In the genomic region with DNA sequence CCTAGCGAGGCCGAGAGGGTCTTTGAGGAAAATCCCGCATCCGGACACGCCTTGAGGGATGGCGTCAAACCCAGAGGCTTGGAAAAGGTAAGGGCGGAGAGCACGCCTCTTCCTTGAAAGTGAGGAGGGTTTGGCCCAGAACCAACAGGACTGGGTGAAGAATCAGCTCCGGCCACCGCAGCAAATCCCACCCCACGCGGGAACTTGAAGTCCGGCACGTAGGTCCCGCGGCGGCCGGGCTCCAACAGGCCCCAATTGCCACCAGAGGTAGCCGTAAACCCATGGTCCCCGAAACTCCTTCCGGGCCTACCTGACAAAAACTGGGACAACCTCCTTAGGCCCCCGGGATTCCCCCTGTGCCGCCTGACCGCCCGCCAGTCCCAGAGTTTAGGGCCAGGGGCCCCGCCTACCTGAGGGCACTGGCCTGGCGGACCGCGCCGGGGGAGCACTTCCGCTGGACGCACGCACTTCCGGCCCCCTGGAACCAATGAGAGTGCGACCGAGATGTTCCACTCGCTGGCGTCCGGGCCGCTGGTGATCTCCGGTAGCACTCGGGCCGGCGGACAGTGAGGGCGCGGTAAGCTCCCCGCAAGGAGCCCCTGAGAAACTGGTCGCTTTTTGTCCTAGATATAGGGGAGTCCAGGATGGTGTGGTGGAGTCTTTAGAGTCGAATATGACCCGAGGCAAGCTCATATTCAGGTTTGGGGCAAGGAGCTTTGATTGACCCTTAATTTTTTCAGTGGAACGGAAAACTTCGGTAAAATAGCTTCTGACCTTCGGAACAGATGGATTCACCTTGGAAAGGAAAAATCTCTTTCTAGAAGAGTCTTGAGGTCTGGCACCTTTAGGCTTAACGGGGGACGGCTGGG, we compare ENCODE assay signal across 8 cellular contexts. TPM values are rescaled to one million over a fixed set of nuclear protein-coding genes. Genes with fewer than 3 reads are reported as not detected.
DNase-seq lines count a peak whose midpoint lies in the region; ATAC-seq, FAIRE-seq and TF ChIP-seq lines count a peak whose summit lies in the region.

A gene (minus strand): TSS at position 453 of the 869 bp plus-strand sequence. CDS start 6,772 bp downstream, outside the sequence.
A gene (plus strand): TSS at position 537 of the 869 bp plus-strand sequence. CDS start 28,599 bp downstream, outside the sequence.

- peaks cover 9% of the 10 kb centered on the region for H3K36me3 Mint-ChIP-seq in progenitor cell of endocrine pancreas (ENCODE audit: insufficient read depth)

- TF ChIP-seq CTCF in progenitor cell of endocrine pancreas (IDR thresholded peaks at IDR 0.05; ENCODE audit: unreplicated experiment), result no peak
- no peak for TF ChIP-seq CTCF in upper lobe of right lung (IDR thresholded peaks at IDR 0.05)

- intact Hi-C loops in left ventricle myocardium superior (cut with micrococcal nuclease), result no loop called here
- intact Hi-C loops in upper lobe of right lung (cut with DNase I), result loop anchor here (5.0 kb wide), 1 partner anchor 66 kb away; no protein-coding TSS in a partner anchor

- ATAC-seq in HG02840 (IDR thresholded peaks at IDR 0.05; ENCODE audit: low FRiP score, unreplicated experiment), result peak; percentile 82
- ATAC-seq in left ventricle myocardium superior, result peak; percentile 99
- peak; percentile 100 for ATAC-seq in upper lobe of right lung

- no peaks in the 10 kb centered on the region for H3K9me3 ChIP-seq in upper lobe of right lung

- peak; percentile 96 for TF ChIP-seq POLR2A in GM12892 (IDR thresholded peaks at IDR 0.05; ENCODE audit: low read depth, low read length)

- H3K27me3 ChIP-seq in upper lobe of right lung, result no peaks in the 10 kb centered on the region

- peak; percentile 95 for FAIRE-seq in GM12892 (lab: Jason Lieb, UNC)

- H3K4me3 Mint-ChIP-seq in progenitor cell of endocrine pancreas (ENCODE audit: low read depth), result peak within 1 kb of the TSS; percentile 98

- peak within 1 kb of the TSS; percentile 99 for H3K27ac Mint-ChIP-seq in progenitor cell of endocrine pancreas

- H3K4me1 ChIP-seq in upper lobe of right lung, result peaks cover 14% of the 10 kb centered on the region

- H3K27ac ChIP-seq in upper lobe of right lung, result peak within 1 kb of the TSS; percentile 88

- peaks cover 10% of the 10 kb centered on the region for H3K4me1 Mint-ChIP-seq in progenitor cell of endocrine pancreas (ENCODE audit: low read depth)

- peak; percentile 91 for DNase-seq in GM12892 (ENCODE audit: insufficient read length)
- peak; percentile 66 for DNase-seq in NCI-H146 (lab: John Stamatoyannopoulos, UW)
- DNase-seq in T-helper 1 cell, result peak; percentile 75 to 92 (median 79)
- peak; percentile 95 for DNase-seq in amniotic stem cell (lab: John Stamatoyannopoulos, UW)
- DNase-seq in left ventricle myocardium superior, result peak; percentile 95
- DNase-seq in progenitor cell of endocrine pancreas (ENCODE audit: low spot score, unreplicated experiment), result peak; percentile 82
- DNase-seq in upper lobe of right lung, result peak; percentile 96

- H3K36me3 ChIP-seq in upper lobe of right lung, result peaks cover 17% of the 10 kb centered on the region

- no peaks in the 10 kb centered on the region for H3K27me3 Mint-ChIP-seq in progenitor cell of endocrine pancreas

- peak within 1 kb of the TSS; percentile 76 for H3K4me3 ChIP-seq in upper lobe of right lung

- H3K9me3 Mint-ChIP-seq in progenitor cell of endocrine pancreas (ENCODE audit: low read depth), result no peaks in the 10 kb centered on the region

RNA-seq across cellular contexts. Expression of the first gene that starts in this region (rescaled TPM):
- 13.3 TPM for polyA plus RNA-seq in GM12892 (2012; ENCODE audit: missing spikeins)
- total RNA-seq in left ventricle myocardium superior (38.5 TPM), progenitor cell of endocrine pancreas (32.9 and 37.0 TPM in 2 replicates), upper lobe of right lung (29.1 TPM)

RNA-seq across cellular contexts. Expression of the second gene that starts in this region (rescaled TPM):
- 8.9 TPM for polyA plus RNA-seq in GM12892 (2012; ENCODE audit: missing spikeins)
- total RNA-seq in left ventricle myocardium superior, result 20.8 TPM
- 10.1 and 11.0 TPM in 2 replicates for total RNA-seq in progenitor cell of endocrine pancreas
- 9.1 TPM for total RNA-seq in upper lobe of right lung

Comparison
In these comparisons a context has a peak if more than half of its experiments do, and no peak if none do; other contexts are left out.
1. Peak in every context shown above with its lines: DNase-seq, ATAC-seq, H3K4me3 ChIP-seq and H3K27ac ChIP-seq.